8 cellular contexts compared by ENCODE assay signal in genomic region chr7:36736827-36737211, GRCh38. TPM values are rescaled to one million over a fixed set of nuclear protein-coding genes. Genes with fewer than 3 reads are reported as not detected.
A peak's percentile ranks its signal among the peaks of the same experiment; 100 is the strongest.
DNase-seq lines count a peak whose midpoint lies in the region; ATAC-seq and TF ChIP-seq lines count a peak whose summit lies in the region.

No MANE protein-coding gene starts in this region.

- no peaks in the 10 kb centered on the region for H3K9me3 ChIP-seq in Peyer's patch
- peaks cover 0 to 6% of the 10 kb centered on the region in 2 donors for H3K9me3 ChIP-seq in neuronal stem cell (replicated peaks in 1 of 2; ENCODE audit: control insufficient read depth in 2 of 2, insufficient read depth in 1 of 2, low read depth in 1 of 2, low read length in 2 of 2)
- H3K9me3 ChIP-seq in testis: no peaks in the 10 kb centered on the region
- no peaks in the 10 kb centered on the region for H3K9me3 ChIP-seq in psoas muscle

- H3K14ac ChIP-seq in neuronal stem cell (ENCODE audit: low read length): no peak overlapping the region

- H4K91ac ChIP-seq in neuronal stem cell (ENCODE audit: low read depth, low read length, poor library complexity): no peak overlapping the region

- H3K79me1 ChIP-seq in neuronal stem cell (ENCODE audit: low read depth, low read length): no peaks in the 10 kb centered on the region

- H2BK5ac ChIP-seq in neuronal stem cell (ENCODE audit: low read length): no peak overlapping the region

- H3K4me2 ChIP-seq in neuronal stem cell (ENCODE audit: insufficient read depth, low read length, poor library complexity, severe bottlenecking): no peak overlapping the region

- intact Hi-C loops in testis (cut with DNase I; ENCODE audit: low total_unique reads) (no loop called here), psoas muscle (cut with DNase I) (no loop called here)

- H4K8ac ChIP-seq in neuronal stem cell (ENCODE audit: low read depth, low read length): peak overlapping the region; percentile 83

- H3K9ac ChIP-seq in neuronal stem cell (ENCODE audit: low read depth, low read length, poor library complexity): no peak overlapping the region

- TF ChIP-seq CTCF in Peyer's patch (IDR thresholded peaks at IDR 0.05): no peak
- TF ChIP-seq CTCF in testis (IDR thresholded peaks at IDR 0.05): no peak
- no peak for TF ChIP-seq CTCF in psoas muscle (IDR thresholded peaks at IDR 0.05)

- no CpG with 5 or more reads among the region's 7 CpGs for WGBS in neuronal stem cell (ENCODE audit: extremely low coverage in 2 of 2, insufficient read length in 2 of 2, insufficient replicate concordance in 1 of 2), 2 donors
- WGBS in testis, 2 donors: 75 to 89% methylated on average over 7 of the region's 7 CpGs
- 75 to 80% (median 78%) methylated on average over 7 of the region's 7 CpGs for WGBS in psoas muscle, 3 donors

- in situ Hi-C loops in KBM-7 (cut with MboI; ENCODE audit: low pct_unique_long_range_greater_than_20kb, low sequenced_read_pairs): no loop called here

- H3K4ac ChIP-seq in neuronal stem cell (ENCODE audit: low read length): no peak overlapping the region

- no peak overlapping the region for H2BK12ac ChIP-seq in neuronal stem cell (ENCODE audit: low read length)

- H3K23ac ChIP-seq in neuronal stem cell (ENCODE audit: low read depth, low read length, poor library complexity): no peak overlapping the region

- H2BK120ac ChIP-seq in neuronal stem cell (ENCODE audit: low read depth, low read length): no peak overlapping the region

- peaks cover 0 to 7% (median 0%) of the 10 kb centered on the region in 4 donors for H3K4me1 ChIP-seq in Peyer's patch
- peaks cover 2 to 5% of the 10 kb centered on the region in 2 donors for H3K4me1 ChIP-seq in neuronal stem cell (ENCODE audit: control insufficient read depth in 2 of 2, insufficient read depth in 1 of 2, low read depth in 1 of 2, low read length in 2 of 2)
- no peaks in the 10 kb centered on the region for H3K4me1 ChIP-seq in testis
- H3K4me1 ChIP-seq in psoas muscle: no peaks in the 10 kb centered on the region

- TF ChIP-seq POLR2A in Peyer's patch (IDR thresholded peaks at IDR 0.05) (no peak), testis (IDR thresholded peaks at IDR 0.05) (no peak)

- no peak overlapping the region for H2BK15ac ChIP-seq in neuronal stem cell (ENCODE audit: low read length)

- H3K27me3 ChIP-seq in Peyer's patch: no peaks in the 10 kb centered on the region
- H3K27me3 ChIP-seq in neuronal stem cell (ENCODE audit: control insufficient read depth in 3 of 3, insufficient read depth in 3 of 3, low read depth in 1 of 3, low read length in 3 of 3): no peaks in the 10 kb centered on the region
- no peaks in the 10 kb centered on the region for H3K27me3 ChIP-seq in testis
- H3K27me3 ChIP-seq in psoas muscle (ENCODE audit: insufficient read depth in 3 of 3, low read length in 2 of 3): no peaks in the 10 kb centered on the region

- DNase-seq in Peyer's patch (no peak), neuronal stem cell (ENCODE audit: low spot score) (no peak), testis (no peak), psoas muscle (no peak), KBM-7 (no peak)
- no peak for DNase-seq in stimulated activated CD4-positive, alpha-beta T cell treated with anti-CD3 and anti-CD28 coated beads, Interleukin-4, amount 100 ng/mL, for 4 hours

- H2AK5ac ChIP-seq in neuronal stem cell (ENCODE audit: low read depth, low read length): no peak overlapping the region

- ATAC-seq in GM19025 (IDR thresholded peaks at IDR 0.05; ENCODE audit: low read depth, unreplicated experiment) (peak; percentile 87), HG02840 (IDR thresholded peaks at IDR 0.05; ENCODE audit: low FRiP score, unreplicated experiment) (peak; percentile 95), psoas muscle (no peak)

- H3K36me3 ChIP-seq in Peyer's patch: no peaks in the 10 kb centered on the region
- no peaks in the 10 kb centered on the region for H3K36me3 ChIP-seq in neuronal stem cell (replicated peaks in 1 of 2; ENCODE audit: control insufficient read depth in 2 of 2, insufficient read depth in 2 of 2, low read length in 2 of 2)
- H3K36me3 ChIP-seq in testis (ENCODE audit: low read depth, missing control alignments): no peaks in the 10 kb centered on the region
- H3K36me3 ChIP-seq in psoas muscle (ENCODE audit: insufficient read depth in 1 of 2, low read depth in 1 of 2): no peaks in the 10 kb centered on the region

- peak overlapping the region; percentile 26 for H2AFZ ChIP-seq in neuronal stem cell (ENCODE audit: low read length)

- H3K27ac ChIP-seq in Peyer's patch: peak overlapping the region in 3 of 4 donors; percentile 48 to 66 (median 49)
- no peak overlapping the region for H3K27ac ChIP-seq in neuronal stem cell (replicated peaks; ENCODE audit: low read length)
- H3K27ac ChIP-seq in testis: no peak overlapping the region
- no peak overlapping the region for H3K27ac ChIP-seq in psoas muscle

- H3K18ac ChIP-seq in neuronal stem cell (ENCODE audit: low read length): no peak overlapping the region

- peak overlapping the region in 1 of 4 donors; percentile 11 for H3K4me3 ChIP-seq in Peyer's patch
- no peak overlapping the region for H3K4me3 ChIP-seq in neuronal stem cell (ENCODE audit: low read length in 2 of 2)
- no peak overlapping the region for H3K4me3 ChIP-seq in testis
- H3K4me3 ChIP-seq in psoas muscle: no peak overlapping the region

RNA-seq across cellular contexts. Expression of gene AOAH, which starts 12.5 kb away (rescaled TPM):
- total RNA-seq in Peyer's patch (10 to 100 TPM; 33.3 to 60.2 (median 43.6) TPM), testis (1 to 10 TPM; 1.7 to 4.6 TPM), psoas muscle (1 to 10 TPM in 2 of 4 donors, under 1 TPM in 2; 0.83 to 2.1 (median 1.2) TPM)
- polyA plus RNA-seq in neuronal stem cell (2013, experiment 1 of 2): 0.70 TPM
- polyA plus RNA-seq in neuronal stem cell (2013, experiment 2 of 2): 1.1 TPM
- polyA plus RNA-seq in testis (ENCODE audit: insufficient read depth, low read depth, low replicate concordance) (3.8 TPM), psoas muscle (under 1 TPM; 0.04 to 0.49 (median 0.38) TPM)

Comparison
In these comparisons a context has a peak if more than half of its experiments do, and no peak if none do; other contexts are left out.
1. ATAC-seq: peak in GM19025 (single experiment) and HG02840 (single experiment); none in psoas muscle (0 of 4).
2. H3K27ac ChIP-seq: peak in Peyer's patch (3 of 4); none in neuronal stem cell (single experiment), testis (0 of 2) and psoas muscle (single experiment).
3. RNA of gene AOAH, which starts 12.5 kb away (total RNA-seq): 33.3 to 60.2 TPM in Peyer's patch; 1.7 to 4.6 TPM in testis and 0.83 to 2.1 TPM in psoas muscle; every median in the first group is over 4 times any median in the second.